10 cellular contexts compared by ENCODE assay signal in genomic region chr20:49318091-49318429, GRCh38. TPM values are rescaled to one million over a fixed set of nuclear protein-coding genes. Genes with fewer than 3 reads are reported as not detected.
DNase-seq lines count a peak whose midpoint lies in the region; ATAC-seq and TF ChIP-seq lines count a peak whose summit lies in the region.
"Had no signal": no experiment of that assay in that cellular context is flagged by ENCODE, and none has a peak within 500 bp of the region (broad histone marks: within the 10 kb centered on the region; RNA-seq: fewer than 3 reads in every experiment).

No MANE protein-coding gene starts in this region.

- H3K9me3 ChIP-seq in cardiac muscle cell (ENCODE audit: low read depth) (no peaks in the 10 kb centered on the region), upper lobe of left lung (no peaks in the 10 kb centered on the region)

- no peaks in the 10 kb centered on the region for H3K9me3 Mint-ChIP-seq in naive thymus-derived CD8-positive, alpha-beta T cell

- peaks cover 21 to 39% (median 32%) of the 10 kb centered on the region in 5 donors for H3K27me3 Mint-ChIP-seq in naive thymus-derived CD8-positive, alpha-beta T cell

- H3K36me3 Mint-ChIP-seq in naive thymus-derived CD8-positive, alpha-beta T cell = no peaks in the 10 kb centered on the region

- ATAC-seq in Right ventricle myocardium inferior (no peak), upper lobe of left lung (ENCODE audit: low FRiP score in 2 of 2) (no peak)
- no peak for ATAC-seq in naive thymus-derived CD8-positive, alpha-beta T cell

- peaks cover 8 to 22% (median 13%) of the 10 kb centered on the region in 4 donors for H3K4me1 Mint-ChIP-seq in naive thymus-derived CD8-positive, alpha-beta T cell

- peak overlapping the region in 2 of 10 donors; percentile 3 to 7 for H3K27ac Mint-ChIP-seq in naive thymus-derived CD8-positive, alpha-beta T cell

- TF ChIP-seq EP300 in upper lobe of left lung (IDR thresholded peaks at IDR 0.05) = no peak

- intact Hi-C loops in Right ventricle myocardium inferior (cut with DNase I) = no loop called here

- H3K4me1 ChIP-seq in cardiac muscle cell (ENCODE audit: low read depth) (no peaks in the 10 kb centered on the region), upper lobe of left lung (peaks cover 16 to 19% (median 16%) of the 10 kb centered on the region in 4 donors)

- H3K4me3 Mint-ChIP-seq in naive thymus-derived CD8-positive, alpha-beta T cell = peak overlapping the region; percentile 55 to 96 (median 80)

- H3K27me3 ChIP-seq in cardiac muscle cell (peaks cover 71% of the 10 kb centered on the region), upper lobe of left lung (peaks cover 0 to 27% (median 17%) of the 10 kb centered on the region in 4 donors)

- H3K4me3 ChIP-seq in cardiac muscle cell (peak overlapping the region; percentile 40), coronary artery (peak overlapping the region; percentile 69), upper lobe of left lung (peak overlapping the region in 3 of 4 donors; percentile 24 to 44 (median 37))

- no peaks in the 10 kb centered on the region for H3K36me3 ChIP-seq in cardiac muscle cell
- no peaks in the 10 kb centered on the region for H3K36me3 ChIP-seq in upper lobe of left lung

- 8 to 9% methylated on average over 13 to 21 of the region's 23 CpGs for WGBS in upper lobe of left lung, 2 donors

- POLR2A ChIA-PET in naive thymus-derived CD8-positive, alpha-beta T cell (lab: Charles Lee) = interaction anchor here (0.7 to 2.7 kb wide), 5 partner anchors 15 to 99 kb away, joined by 4 to 18 read pairs (median 6); partner anchors contain the start of genes DDX27 and ZNFX1

- no peak for DNase-seq in cardiac muscle cell (ENCODE audit: low read depth in 1 of 2, low spot score in 1 of 2)
- no peak for DNase-seq in Right ventricle myocardium inferior (ENCODE audit: missing footprints)
- DNase-seq in coronary artery (ENCODE audit: low spot score) = no peak
- no peak for DNase-seq in naive thymus-derived CD8-positive, alpha-beta T cell
- no peak for DNase-seq in upper lobe of left lung
- no peak for DNase-seq in SW480 (ENCODE audit: low spot score)
- no peak for DNase-seq in H4 (ENCODE audit: low spot score)
- no peak for DNase-seq in NCI-H345 treated with DMSO at 0.1 percent for 48 hours (lab: John Stamatoyannopoulos, UW; ENCODE audit: unreplicated experiment)
- DNase-seq: AML-193, NCI-H1436 treated with DMSO at 0.1 percent for 48 hours had no signal

- TF ChIP-seq CTCF in cardiac muscle cell (IDR thresholded peaks at IDR 0.05; ENCODE audit: low read depth, low read length) (no peak), coronary artery (IDR thresholded peaks at IDR 0.05) (no peak), upper lobe of left lung (IDR thresholded peaks at IDR 0.05) (no peak)

- H3K27ac ChIP-seq in cardiac muscle cell = no peak overlapping the region
- H3K27ac ChIP-seq in coronary artery = no peak overlapping the region
- no peak overlapping the region for H3K27ac ChIP-seq in upper lobe of left lung

- TF ChIP-seq POLR2A in upper lobe of left lung (IDR thresholded peaks at IDR 0.05) = no peak

RNA-seq across cellular contexts. Expression of gene ZNFX1, which starts 40.2 kb away (rescaled TPM):
- total RNA-seq in cardiac muscle cell (5.9 and 8.2 TPM in 2 replicates), Right ventricle myocardium inferior (21.0 TPM), upper lobe of left lung (10 to 100 TPM; 39.3 to 64.6 (median 42.4) TPM)
- polyA plus RNA-seq in cardiac muscle cell = 5.0 and 6.2 TPM in 2 replicates
- total RNA-seq in naive thymus-derived CD8-positive, alpha-beta T cell = 10 to 100 TPM; 56.4 to 57.2 TPM
- 10 to 100 TPM; 28.1 to 45.0 (median 35.8) TPM for polyA plus RNA-seq in naive thymus-derived CD8-positive, alpha-beta T cell
- 21.9 and 22.8 TPM in 2 replicates for total RNA-seq in H4 (2014; rRNA removed; shearing (Covaris generic))
